Comparison of ENCODE assay signal across 8 cellular contexts in the genomic region with DNA sequence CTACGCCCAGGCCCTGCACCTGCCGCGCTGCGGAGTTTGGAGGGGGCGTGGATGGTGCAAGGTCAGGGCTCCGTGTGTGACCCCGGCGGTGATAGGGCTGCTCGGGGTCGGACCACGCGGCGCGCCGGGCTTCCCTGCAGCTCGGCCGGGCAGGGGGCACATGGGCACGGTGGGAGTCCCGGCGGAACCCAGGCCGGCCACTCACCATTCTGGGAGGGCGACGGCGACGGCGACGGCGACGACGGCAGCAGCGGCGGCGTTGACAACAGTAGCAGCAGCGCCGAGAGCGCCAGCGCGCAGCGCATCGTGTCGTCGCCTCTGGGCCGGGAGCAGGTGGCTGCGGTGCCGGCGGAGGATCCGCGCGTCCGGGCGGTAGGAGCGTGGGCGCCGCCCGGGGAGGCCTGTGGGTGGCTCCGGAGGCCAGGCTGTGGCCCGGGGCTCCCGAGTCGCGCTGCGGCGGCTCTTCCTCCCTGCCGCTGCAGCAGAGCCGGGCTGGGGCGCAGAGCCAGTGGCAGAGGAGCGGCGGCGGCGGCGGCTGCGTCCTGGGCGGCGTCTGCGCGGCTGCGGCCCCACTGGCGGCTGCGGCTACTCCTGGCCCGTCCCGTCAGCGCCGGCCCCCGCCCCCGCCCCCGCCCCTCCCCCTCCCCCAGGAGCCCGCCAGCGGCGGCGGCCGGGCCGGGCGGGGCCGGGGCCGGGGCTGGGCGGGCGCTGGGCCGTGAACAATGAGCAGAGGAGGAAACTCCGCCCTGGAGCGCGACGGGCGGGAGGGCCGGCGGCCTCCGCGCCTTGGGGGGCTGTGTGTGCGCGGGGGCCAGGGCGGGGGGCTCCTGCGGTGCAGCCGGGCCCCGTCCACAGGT. TPM values are rescaled to one million over a fixed set of nuclear protein-coding genes. Genes with fewer than 3 reads are reported as not detected.
DNase-seq lines count a peak whose midpoint lies in the region; ATAC-seq and TF ChIP-seq lines count a peak whose summit lies in the region.

TSS of gene PODXL (minus strand) at position 574 of the 857 bp plus-strand sequence. CDS start at position 305, 269 bp downstream.

- H3K27ac Mint-ChIP-seq in GM23338: peak within 1 kb of the TSS; percentile 92
- peak within 1 kb of the TSS; percentile 71 for H3K27ac Mint-ChIP-seq in progenitor cell of endocrine pancreas

- TF ChIP-seq POLR2A in adrenal gland (IDR thresholded peaks at IDR 0.05): peak; percentile 26 to 59

- H3K27me3 ChIP-seq in GM23338 (ENCODE audit: insufficient read depth): no peaks in the 10 kb centered on the region
- no peaks in the 10 kb centered on the region for H3K27me3 ChIP-seq in SU-DHL-6 (ENCODE audit: low read length)
- no peaks in the 10 kb centered on the region for H3K27me3 ChIP-seq in adrenal gland

- H3K4me3 ChIP-seq in GM23338 (peak within 1 kb of the TSS; percentile 99), SU-DHL-6 (ENCODE audit: insufficient read depth, low read length, poor library complexity, severe bottlenecking) (peak within 1 kb of the TSS; percentile 70), adrenal gland (peak within 1 kb of the TSS in 2 of 4 donors; percentile 40 to 80)

- DNase-seq in ELF-1 (ENCODE audit: low read depth, low spot score) (peak; percentile 75), GM23338 (ENCODE audit: low spot score) (peak; percentile 84), LoVo (ENCODE audit: low spot score) (peak; percentile 89), adrenal gland (peak; percentile 58 to 83 (median 68)), left ventricle myocardium superior (peak; percentile 91), progenitor cell of endocrine pancreas (ENCODE audit: low spot score, unreplicated experiment) (peak; percentile 56), NCI-H446 treated with DMSO at 0.1 percent for 48 hours (lab: John Stamatoyannopoulos, UW) (no peak)

- no peaks in the 10 kb centered on the region for H3K9me2 ChIP-seq in GM23338 (ENCODE audit: insufficient read depth)
- H3K9me2 ChIP-seq in SU-DHL-6 (replicated peaks; ENCODE audit: insufficient read depth, low read length): no peaks in the 10 kb centered on the region

- ATAC-seq in GM23338 (peak; percentile 52), left ventricle myocardium superior (peak; percentile 87)

- H3K36me3 Mint-ChIP-seq in GM23338 (ENCODE audit: low read depth): peaks cover 47% of the 10 kb centered on the region
- H3K36me3 Mint-ChIP-seq in progenitor cell of endocrine pancreas (ENCODE audit: insufficient read depth): no peaks in the 10 kb centered on the region

- H3K4me1 ChIP-seq in GM23338 (ENCODE audit: insufficient read depth) (peaks cover 52% of the 10 kb centered on the region), adrenal gland (replicated peaks in 1 of 2) (peaks cover 22 to 24% of the 10 kb centered on the region in 2 donors)

- peaks cover 60% of the 10 kb centered on the region for H3K79me2 ChIP-seq in GM23338 (replicated peaks; ENCODE audit: insufficient read depth)
- H3K79me2 ChIP-seq in SU-DHL-6 (ENCODE audit: insufficient read depth, low read length): no peaks in the 10 kb centered on the region

- intact Hi-C loops in adrenal gland (cut with DNase I) (no loop called here), left ventricle myocardium superior (cut with micrococcal nuclease) (loop anchor here (10.0 kb wide), 1 partner anchor 99 kb away; no protein-coding TSS in a partner anchor)

- H3K4me1 Mint-ChIP-seq in GM23338 (peaks cover 46% of the 10 kb centered on the region), progenitor cell of endocrine pancreas (ENCODE audit: low read depth) (peaks cover 12% of the 10 kb centered on the region)

- H3K27me3 Mint-ChIP-seq in GM23338 (ENCODE audit: insufficient read depth, low read depth, poor library complexity): peaks cover 31% of the 10 kb centered on the region
- H3K27me3 Mint-ChIP-seq in progenitor cell of endocrine pancreas: peaks cover 60% of the 10 kb centered on the region

- WGBS in adrenal gland, 4 donors: 0 to 1% (median 1%) methylated on average over 17 to 107 of the region's 112 CpGs; no CpG with 5 or more reads in 1 of the 4 donors

- H3K36me3 ChIP-seq in GM23338 (ENCODE audit: insufficient read depth) (peaks cover 26% of the 10 kb centered on the region), SU-DHL-6 (ENCODE audit: low read length) (no peaks in the 10 kb centered on the region), adrenal gland (replicated peaks in 1 of 2) (no peaks in the 10 kb centered on the region)

- TF ChIP-seq CTCF in GM23338 (conservative IDR thresholded peaks at IDR 0.05; ENCODE audit: low read depth in 2 of 2) (no peak), SU-DHL-6 (IDR thresholded peaks at IDR 0.05; ENCODE audit: insufficient read depth, low read length, poor library complexity, severe bottlenecking) (no peak), adrenal gland (IDR thresholded peaks at IDR 0.05) (no peak), progenitor cell of endocrine pancreas (IDR thresholded peaks at IDR 0.05; ENCODE audit: unreplicated experiment) (no peak)

- peak within 1 kb of the TSS; percentile 68 for H3K9ac ChIP-seq in SU-DHL-6 (ENCODE audit: low read length)

- H3K27ac ChIP-seq in GM23338 (ENCODE audit: low read depth): peak within 1 kb of the TSS; percentile 91
- no peak within 1 kb of the TSS for H3K27ac ChIP-seq in SU-DHL-6 (ENCODE audit: low read depth, low read length)
- peak within 1 kb of the TSS in 2 of 5 donors; percentile 26 to 70 for H3K27ac ChIP-seq in adrenal gland

- peaks cover 44% of the 10 kb centered on the region for H4K20me1 ChIP-seq in GM23338 (replicated peaks; ENCODE audit: insufficient read depth)
- no peaks in the 10 kb centered on the region for H4K20me1 ChIP-seq in SU-DHL-6 (ENCODE audit: low read depth, low read length)

- H3K4me3 Mint-ChIP-seq in GM23338 (peak within 1 kb of the TSS; percentile 98), progenitor cell of endocrine pancreas (ENCODE audit: low read depth) (peak within 1 kb of the TSS; percentile 76)

- H3K4me2 ChIP-seq in GM23338: peak within 1 kb of the TSS; percentile 100
- H3K4me2 ChIP-seq in SU-DHL-6 (ENCODE audit: low read depth, low read length, poor library complexity, severe bottlenecking): peak within 1 kb of the TSS; percentile 66

- H3F3A ChIP-seq in GM23338 (replicated peaks; ENCODE audit: low read depth): peaks cover 45% of the 10 kb centered on the region
- H3F3A ChIP-seq in SU-DHL-6 (ENCODE audit: insufficient read depth): no peaks in the 10 kb centered on the region

- no peaks in the 10 kb centered on the region for H3K9me3 Mint-ChIP-seq in GM23338
- no peaks in the 10 kb centered on the region for H3K9me3 Mint-ChIP-seq in progenitor cell of endocrine pancreas (ENCODE audit: low read depth)

- H3K9me3 ChIP-seq in SU-DHL-6 (ENCODE audit: insufficient read depth, low read length): no peaks in the 10 kb centered on the region
- H3K9me3 ChIP-seq in adrenal gland (replicated peaks in 1 of 3): no peaks in the 10 kb centered on the region

- H2AFZ ChIP-seq in GM23338 (no peak within 1 kb of the TSS), SU-DHL-6 (ENCODE audit: low read depth, low read length, severe bottlenecking) (peak within 1 kb of the TSS; percentile 62)

RNA-seq across cellular contexts. Expression of gene PODXL, which starts in this region (rescaled TPM):
- total RNA-seq in GM23338 (2014; rRNA removed; shearing (Covaris generic)): 698 and 727 TPM in 2 replicates
- 215 and 220 TPM in 2 replicates for polyA plus RNA-seq in GM23338 (2016; fragmentation: Nextera tagmentation; extraction: Ambion mirVana)
- total RNA-seq in adrenal gland: 10 to 100 TPM; 28.1 to 99.6 (median 42.4) TPM
- polyA plus RNA-seq in adrenal gland: 10 to 100 TPM; 10.2 to 44.2 (median 21.3) TPM
- total RNA-seq in left ventricle myocardium superior: 61.2 TPM
- total RNA-seq in progenitor cell of endocrine pancreas: 21.2 and 27.0 TPM in 2 replicates
